ENCODE assay signal across 24 cellular contexts in genomic region chr3:145801699-145802098, GRCh38.
"Had no signal": no experiment of that assay in that cellular context is flagged by ENCODE, and none has a peak within 500 bp of the region (broad histone marks: within the 10 kb centered on the region; RNA-seq: fewer than 3 reads in every experiment).

No MANE protein-coding gene starts in this region.

- H3K27ac Mint-ChIP-seq: mesothelial cell of epicardium; naive B cell; natural killer cell; stimulated activated naive B cell treated with anti-CD40 and anti-IgM and Interleukin-4, amounts not matched to agents 10 μg/mL and 1 μg/mL and 100 μg/mL, for 72 hours had no signal

- H3K9me3 Mint-ChIP-seq: mesothelial cell of epicardium had no signal

- H3K27me3 Mint-ChIP-seq: naive B cell; stimulated activated naive B cell treated with anti-CD40 and anti-IgM and Interleukin-4, amounts not matched to agents 10 μg/mL and 1 μg/mL and 100 μg/mL, for 72 hours had no signal

- H3K4me1 Mint-ChIP-seq: naive B cell; natural killer cell; stimulated activated naive B cell treated with anti-CD40 and anti-IgM and Interleukin-4, amounts not matched to agents 10 μg/mL and 1 μg/mL and 100 μg/mL, for 72 hours had no signal

- ATAC-seq: natural killer cell; pancreas; right cardiac atrium; sciatic nerve; stimulated activated naive B cell treated with anti-CD40 and anti-IgM and Interleukin-4, amounts not matched to agents 10 μg/mL and 1 μg/mL and 100 μg/mL, for 72 hours; stimulated activated naive CD8-positive, alpha-beta T cell treated with anti-CD3 and anti-CD28 coated beads, Interleukin-15, Interleukin-2, amounts not matched to agents 100 U/mL and 50 U/mL, for 24 hours had no signal

- H3K36me3 Mint-ChIP-seq: mesothelial cell of epicardium; naive B cell; natural killer cell; stimulated activated naive B cell treated with anti-CD40 and anti-IgM and Interleukin-4, amounts not matched to agents 10 μg/mL and 1 μg/mL and 100 μg/mL, for 72 hours had no signal

- H3K4me3 Mint-ChIP-seq: mesothelial cell of epicardium; naive B cell; natural killer cell; neural crest cell; stimulated activated naive B cell treated with anti-CD40 and anti-IgM and Interleukin-4, amounts not matched to agents 10 μg/mL and 1 μg/mL and 100 μg/mL, for 72 hours had no signal

- DNase-seq: islet precursor cell; left ventricle myocardium inferior; mesendoderm; naive B cell; natural killer cell; nucleus accumbens; pancreas; posterior cingulate gyrus; retina; right cardiac atrium; stimulated activated CD4-positive, alpha-beta T cell treated with anti-CD3 and anti-CD28 coated beads, Interleukin-12 subunit alpha, Interleukin-12 subunit beta, amount 100 ng/mL, for 4 hours; stimulated activated CD4-positive, alpha-beta T cell treated with anti-CD3 and anti-CD28 coated beads, Interleukin-15, amount 100 ng/mL, for 24 hours; stimulated activated CD4-positive, alpha-beta T cell treated with anti-CD3 and anti-CD28 coated beads, Interleukin-2, amount 100 ng/mL, for 24 hours; stimulated activated CD4-positive, alpha-beta T cell treated with anti-CD3 and anti-CD28 coated beads, Interleukin-4, amount 100 ng/mL, for 1 hour; stimulated activated naive B cell treated with anti-CD40 and anti-IgM and Interleukin-4, amounts not matched to agents 10 μg/mL and 1 μg/mL and 100 μg/mL, for 72 hours; stimulated activated naive CD8-positive, alpha-beta T cell treated with anti-CD3 and anti-CD28 coated beads, Interleukin-15, Interleukin-2, amounts not matched to agents 100 U/mL and 50 U/mL, for 24 hours; stomach; testis; thyroid gland; transverse colon; upper lobe of left lung had no signal
